In the genomic region with DNA sequence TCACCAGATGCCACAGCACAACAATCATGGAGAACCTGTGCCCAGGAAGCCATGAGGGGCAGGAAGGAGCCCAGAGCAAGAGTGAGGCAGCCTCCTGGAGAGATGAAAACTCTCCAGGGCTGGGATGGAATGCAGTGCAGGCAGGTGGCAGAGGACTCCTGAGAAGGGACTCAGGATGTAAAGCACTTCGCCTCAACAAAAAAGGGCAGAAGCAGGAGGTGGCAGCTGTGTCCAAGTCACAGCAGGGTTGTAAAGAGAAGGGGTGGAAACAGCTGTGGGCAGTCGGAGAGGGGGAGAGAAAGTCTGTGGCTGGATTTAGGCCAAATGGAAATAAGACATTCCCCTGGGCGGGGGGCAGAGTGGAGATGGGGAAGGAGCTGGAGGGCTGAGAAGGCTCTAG, we compare ENCODE assay signal across 15 cellular contexts. TPM values are rescaled to one million over a fixed set of nuclear protein-coding genes. Genes with fewer than 3 reads are reported as not detected.
"Had no signal": no experiment of that assay in that cellular context is flagged by ENCODE, and none has a peak within 500 bp of the region (broad histone marks: within the 10 kb centered on the region; RNA-seq: fewer than 3 reads in every experiment).

No MANE protein-coding gene starts in this region.

- H3K4me3 Mint-ChIP-seq: activated naive CD4-positive, alpha-beta T cell treated with anti-CD3 and anti-CD28 coated beads for 36 hours; central memory CD8-positive, alpha-beta T cell; natural killer cell treated with Interleukin-12 subunit alpha and Interleukin-12 subunit beta and Interleukin-15 and Interleukin-18, amount 100 ng/mL, for 72 hours had no signal

- H3K4me3 ChIP-seq: adrenal gland, heart right ventricle, left lung, pancreas, thyroid gland had no signal

- H3K27me3 ChIP-seq: adrenal gland, heart right ventricle, left lung, pancreas, thyroid gland had no signal

- DNase-seq: activated CD4-positive, alpha-beta T cell treated with anti-CD3 and anti-CD28 coated beads for 4 hours; activated naive CD4-positive, alpha-beta T cell treated with anti-CD3 and anti-CD28 coated beads for 36 hours; adrenal gland; cortex of kidney; effector CD8-positive, alpha-beta T cell; mesenchymal stem cell; pancreas; thyroid gland had no signal

- H3K9me3 ChIP-seq: adrenal gland, heart right ventricle, left lung, pancreas, thyroid gland had no signal

- H3K4me1 ChIP-seq: left lung, pancreas, thyroid gland had no signal

- H3K4me1 Mint-ChIP-seq: central memory CD8-positive, alpha-beta T cell had no signal

- H3K36me3 ChIP-seq: adrenal gland, pancreas had no signal

- H3K9me3 Mint-ChIP-seq: activated naive CD4-positive, alpha-beta T cell treated with anti-CD3 and anti-CD28 coated beads for 36 hours; central memory CD8-positive, alpha-beta T cell; natural killer cell treated with Interleukin-12 subunit alpha and Interleukin-12 subunit beta and Interleukin-15 and Interleukin-18, amount 100 ng/mL, for 72 hours had no signal

- H3K36me3 Mint-ChIP-seq: natural killer cell treated with Interleukin-12 subunit alpha and Interleukin-12 subunit beta and Interleukin-15 and Interleukin-18, amount 100 ng/mL, for 72 hours had no signal

- H3K27ac Mint-ChIP-seq: activated naive CD4-positive, alpha-beta T cell treated with anti-CD3 and anti-CD28 coated beads for 36 hours; natural killer cell treated with Interleukin-12 subunit alpha and Interleukin-12 subunit beta and Interleukin-15 and Interleukin-18, amount 100 ng/mL, for 72 hours had no signal

- H3K27ac ChIP-seq: adrenal gland, left lung, pancreas, thyroid gland, VCaP had no signal

RNA-seq across cellular contexts. Expression of a gene that starts 34.9 kb away (rescaled TPM):
- total RNA-seq: fibroblast of lung, skeletal muscle tissue had no signal
- polyA plus RNA-seq: fibroblast of lung had no signal
